ENCODE assay signal across 22 cellular contexts in the genomic region with DNA sequence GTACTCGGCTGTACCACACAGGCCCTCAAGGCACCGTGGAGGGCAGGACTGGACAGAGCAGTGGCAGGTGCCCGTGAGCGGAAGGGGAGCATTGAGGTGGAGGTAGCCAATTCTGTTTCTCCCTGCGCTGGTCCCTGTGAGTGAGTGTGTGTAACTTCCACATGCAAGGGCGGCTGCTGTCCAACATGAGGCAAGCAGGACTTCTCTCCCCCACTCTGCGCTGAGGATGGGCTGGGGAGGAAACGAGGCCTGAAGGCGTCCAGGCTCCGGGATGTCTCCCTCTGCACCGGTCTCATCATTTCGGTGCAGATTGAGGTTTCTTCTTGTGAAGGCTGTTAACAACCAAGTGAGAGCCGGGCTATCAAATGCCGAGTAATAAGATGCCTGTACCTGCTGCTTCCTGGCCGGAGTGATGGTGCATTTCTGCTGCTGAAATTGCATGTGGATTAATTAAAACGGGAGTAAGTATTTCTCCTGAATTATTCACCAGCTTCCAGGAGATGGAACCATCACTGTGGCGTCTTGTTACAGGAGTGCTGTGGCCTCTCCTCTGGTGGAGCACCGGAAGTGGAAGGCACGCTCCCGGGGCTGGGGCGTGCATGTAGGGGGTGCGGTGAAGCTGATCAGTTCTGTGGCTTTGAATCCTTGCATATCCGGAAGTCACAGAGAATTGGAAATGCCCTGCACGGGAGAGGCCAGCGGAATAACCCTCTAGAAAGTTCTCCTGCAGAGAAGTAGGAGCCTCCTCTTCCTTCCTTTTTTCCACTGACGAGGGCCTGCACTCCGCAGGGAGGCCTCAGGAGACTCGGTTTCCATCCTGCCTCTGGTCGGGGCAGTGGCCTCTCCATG. TPM values are rescaled to one million over a fixed set of nuclear protein-coding genes. Genes with fewer than 3 reads are reported as not detected.
DNase-seq lines count a peak whose midpoint lies in the region; ATAC-seq lines count a peak whose summit lies in the region.
"Had no signal": no experiment of that assay in that cellular context is flagged by ENCODE, and none has a peak within 500 bp of the region (broad histone marks: within the 10 kb centered on the region; RNA-seq: fewer than 3 reads in every experiment).

No MANE protein-coding gene starts in this region.

- no peaks in the 10 kb centered on the region for H3K9me3 Mint-ChIP-seq in activated naive CD8-positive, alpha-beta T cell treated with anti-CD3 and anti-CD28 coated beads, Interleukin-2, amount 50 U/mL, for 24 hours
- H3K9me3 Mint-ChIP-seq in activated naive CD8-positive, alpha-beta T cell treated with anti-CD3 and anti-CD28 coated beads for 36 hours = no peaks in the 10 kb centered on the region
- H3K9me3 Mint-ChIP-seq in stimulated activated naive CD8-positive, alpha-beta T cell treated with anti-CD3 and anti-CD28 coated beads, Interleukin-15, Interleukin-2, amounts not matched to agents 100 ng/mL and 50 ng/mL, for 24 hours = no peaks in the 10 kb centered on the region
- H3K9me3 Mint-ChIP-seq in activated T-cell treated with anti-CD3 and anti-CD28 coated beads, Interleukin-2, amount 50 U/mL, for 4 hours = no peaks in the 10 kb centered on the region
- H3K9me3 Mint-ChIP-seq: activated naive CD8-positive, alpha-beta T cell treated with anti-CD3 and anti-CD28 coated beads, Interleukin-2, amount 10 ng/mL, durations not matched to agents 7 days and 5 days; HFFc6; memory B cell had no signal

- H3K27ac Mint-ChIP-seq in activated naive CD8-positive, alpha-beta T cell treated with anti-CD3 and anti-CD28 coated beads, Interleukin-2, amount 50 U/mL, for 24 hours = no peak overlapping the region
- H3K27ac Mint-ChIP-seq in activated naive CD8-positive, alpha-beta T cell treated with anti-CD3 and anti-CD28 coated beads for 36 hours = no peak overlapping the region
- peak overlapping the region; percentile 21 for H3K27ac Mint-ChIP-seq in stimulated activated naive CD8-positive, alpha-beta T cell treated with anti-CD3 and anti-CD28 coated beads, Interleukin-15, Interleukin-2, amounts not matched to agents 100 ng/mL and 50 ng/mL, for 24 hours
- H3K27ac Mint-ChIP-seq: activated naive CD8-positive, alpha-beta T cell treated with anti-CD3 and anti-CD28 coated beads, Interleukin-2, amount 10 ng/mL, durations not matched to agents 7 days and 5 days; brain; HFFc6; memory B cell had no signal

- ATAC-seq in activated naive CD8-positive, alpha-beta T cell treated with anti-CD3 and anti-CD28 coated beads, Interleukin-2, amount 50 U/mL, for 24 hours = no peak
- ATAC-seq in esophagus mucosa = no peak
- ATAC-seq in activated T-cell treated with anti-CD3 and anti-CD28 coated beads, Interleukin-2, amount 50 U/mL, for 4 hours = no peak

- no peaks in the 10 kb centered on the region for H3K27me3 Mint-ChIP-seq in activated naive CD8-positive, alpha-beta T cell treated with anti-CD3 and anti-CD28 coated beads, Interleukin-2, amount 50 U/mL, for 24 hours
- H3K27me3 Mint-ChIP-seq in activated naive CD8-positive, alpha-beta T cell treated with anti-CD3 and anti-CD28 coated beads for 36 hours = no peaks in the 10 kb centered on the region
- H3K27me3 Mint-ChIP-seq in stimulated activated naive CD8-positive, alpha-beta T cell treated with anti-CD3 and anti-CD28 coated beads, Interleukin-15, Interleukin-2, amounts not matched to agents 100 ng/mL and 50 ng/mL, for 24 hours = no peaks in the 10 kb centered on the region
- H3K27me3 Mint-ChIP-seq in activated T-cell treated with anti-CD3 and anti-CD28 coated beads, Interleukin-2, amount 50 U/mL, for 4 hours (ENCODE audit: low read depth) = no peaks in the 10 kb centered on the region

- H3K4me1 Mint-ChIP-seq in activated naive CD8-positive, alpha-beta T cell treated with anti-CD3 and anti-CD28 coated beads, Interleukin-2, amount 50 U/mL, for 24 hours = peaks cover 11% of the 10 kb centered on the region
- H3K4me1 Mint-ChIP-seq in activated naive CD8-positive, alpha-beta T cell treated with anti-CD3 and anti-CD28 coated beads for 36 hours = no peaks in the 10 kb centered on the region
- H3K4me1 Mint-ChIP-seq in stimulated activated naive CD8-positive, alpha-beta T cell treated with anti-CD3 and anti-CD28 coated beads, Interleukin-15, Interleukin-2, amounts not matched to agents 100 ng/mL and 50 ng/mL, for 24 hours (ENCODE audit: low read depth) = peaks cover 7% of the 10 kb centered on the region
- H3K4me1 Mint-ChIP-seq in activated T-cell treated with anti-CD3 and anti-CD28 coated beads, Interleukin-2, amount 50 U/mL, for 4 hours (ENCODE audit: low read depth) = peaks cover 5% of the 10 kb centered on the region

- no peaks in the 10 kb centered on the region for H3K36me3 Mint-ChIP-seq in activated naive CD8-positive, alpha-beta T cell treated with anti-CD3 and anti-CD28 coated beads, Interleukin-2, amount 50 U/mL, for 24 hours (ENCODE audit: low read depth)
- H3K36me3 Mint-ChIP-seq in activated naive CD8-positive, alpha-beta T cell treated with anti-CD3 and anti-CD28 coated beads for 36 hours = no peaks in the 10 kb centered on the region
- H3K36me3 Mint-ChIP-seq in stimulated activated naive CD8-positive, alpha-beta T cell treated with anti-CD3 and anti-CD28 coated beads, Interleukin-15, Interleukin-2, amounts not matched to agents 100 ng/mL and 50 ng/mL, for 24 hours (ENCODE audit: low read depth) = no peaks in the 10 kb centered on the region
- no peaks in the 10 kb centered on the region for H3K36me3 Mint-ChIP-seq in activated T-cell treated with anti-CD3 and anti-CD28 coated beads, Interleukin-2, amount 50 U/mL, for 4 hours (ENCODE audit: insufficient read depth)
- H3K36me3 Mint-ChIP-seq: activated naive CD8-positive, alpha-beta T cell treated with anti-CD3 and anti-CD28 coated beads, Interleukin-2, amount 10 ng/mL, durations not matched to agents 7 days and 5 days; brain had no signal

- DNase-seq in activated naive CD8-positive, alpha-beta T cell treated with anti-CD3 and anti-CD28 coated beads, Interleukin-2, amount 50 U/mL, for 24 hours = peak; percentile 15
- DNase-seq in activated naive CD8-positive, alpha-beta T cell treated with anti-CD3 and anti-CD28 coated beads for 36 hours = no peak
- DNase-seq in SK-N-DZ (ENCODE audit: low spot score) (peak; percentile 56), dermis blood vessel endothelial cell (peak; percentile 4), NCI-H2171 treated with DMSO at 0.1 percent for 48 hours (lab: John Stamatoyannopoulos, UW) (no peak)
- DNase-seq in activated T-cell treated with anti-CD3 and anti-CD28 coated beads, Interleukin-2, amount 50 U/mL, for 4 hours = no peak
- DNase-seq: activated CD4-positive, alpha-beta T cell treated with anti-CD3 and anti-CD28 coated beads for 1 hour; activated naive CD8-positive, alpha-beta T cell treated with anti-CD3 and anti-CD28 coated beads, Interleukin-2, amount 10 ng/mL, durations not matched to agents 7 days and 5 days; BE2C; Calu3; colonic mucosa; HFFc6; NCI-H1417; NCI-H2107; NCI-H524 treated with DMSO at 0.1 percent for 48 hours; right cardiac atrium; RPMI8226; upper lobe of right lung had no signal

- H3K4me3 Mint-ChIP-seq in activated naive CD8-positive, alpha-beta T cell treated with anti-CD3 and anti-CD28 coated beads, Interleukin-2, amount 50 U/mL, for 24 hours = no peak overlapping the region
- no peak overlapping the region for H3K4me3 Mint-ChIP-seq in activated naive CD8-positive, alpha-beta T cell treated with anti-CD3 and anti-CD28 coated beads for 36 hours
- no peak overlapping the region for H3K4me3 Mint-ChIP-seq in stimulated activated naive CD8-positive, alpha-beta T cell treated with anti-CD3 and anti-CD28 coated beads, Interleukin-15, Interleukin-2, amounts not matched to agents 100 ng/mL and 50 ng/mL, for 24 hours
- no peak overlapping the region for H3K4me3 Mint-ChIP-seq in activated T-cell treated with anti-CD3 and anti-CD28 coated beads, Interleukin-2, amount 50 U/mL, for 4 hours
- H3K4me3 Mint-ChIP-seq: activated naive CD8-positive, alpha-beta T cell treated with anti-CD3 and anti-CD28 coated beads, Interleukin-2, amount 10 ng/mL, durations not matched to agents 7 days and 5 days; brain; HFFc6; memory B cell had no signal

RNA-seq across cellular contexts. Expression of a gene that starts 41.7 kb away (rescaled TPM):
- total RNA-seq in activated naive CD8-positive, alpha-beta T cell treated with anti-CD3 and anti-CD28 coated beads for 36 hours = under 1 TPM; 0.12 to 0.18 TPM
- 12.6 and 22.8 TPM in 2 replicates for polyA plus RNA-seq in SK-N-DZ (2014; cell fraction: cytosol; rRNA removed)
- 28.9 and 49.6 TPM in 2 replicates for polyA plus RNA-seq in SK-N-DZ (2014; cell fraction: nucleus; rRNA removed)
- total RNA-seq in dermis blood vessel endothelial cell (0.34 and 0.37 TPM in 2 replicates), esophagus mucosa (0.20 TPM)
- under 1 TPM; 0.18 to 0.41 (median 0.21) TPM for total RNA-seq in activated T-cell treated with anti-CD3 and anti-CD28 coated beads, Interleukin-2, amount 50 U/mL, for 4 hours

Comparison
In these comparisons a context has a peak if more than half of its experiments do, and no peak if none do; other contexts are left out.
1. DNase-seq: peak in activated naive CD8-positive, alpha-beta T cell treated with anti-CD3 and anti-CD28 coated beads, Interleukin-2, amount 50 U/mL, for 24 hours (single experiment), SK-N-DZ (single experiment) and dermis blood vessel endothelial cell (single experiment); none in activated naive CD8-positive, alpha-beta T cell treated with anti-CD3 and anti-CD28 coated beads for 36 hours (single experiment), activated T-cell treated with anti-CD3 and anti-CD28 coated beads, Interleukin-2, amount 50 U/mL, for 4 hours (single experiment) and NCI-H2171 treated with DMSO at 0.1 percent for 48 hours (single experiment).